In the genomic region with DNA sequence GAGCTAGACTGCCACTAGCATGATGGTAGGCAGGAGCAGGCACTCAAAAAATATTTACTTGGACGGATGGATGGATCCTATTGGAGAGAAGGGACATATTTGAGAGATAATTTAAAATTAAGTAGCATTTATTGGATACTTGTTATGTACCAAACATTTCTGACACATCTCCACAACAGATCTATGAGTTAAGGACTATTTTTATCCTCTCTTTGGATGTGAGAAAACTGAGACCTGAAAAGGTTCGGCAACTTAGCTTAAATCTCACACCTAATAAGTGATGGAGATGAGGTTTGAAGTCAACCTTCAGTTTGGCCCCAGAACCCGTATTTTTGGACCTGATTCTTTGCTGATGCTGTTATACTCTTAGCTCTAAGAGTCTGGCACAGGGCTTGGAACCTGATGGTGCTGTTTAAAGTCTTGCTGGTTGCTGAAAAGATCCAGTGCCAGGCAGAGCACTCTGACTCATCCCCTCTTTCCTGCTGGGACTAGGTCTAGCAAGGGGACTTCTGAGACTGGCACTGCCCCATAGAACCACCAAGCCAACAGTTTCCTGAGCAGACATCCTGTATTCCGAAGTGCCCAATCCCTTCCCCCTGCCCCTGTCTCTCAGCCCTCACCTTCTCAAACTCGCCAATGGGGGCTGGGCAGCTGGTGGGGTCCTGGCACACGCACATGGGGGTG, we compare ENCODE assay signal across 11 cellular contexts. TPM values are rescaled to one million over a fixed set of nuclear protein-coding genes. Genes with fewer than 3 reads are reported as not detected.
DNase-seq lines count a peak whose midpoint lies in the region; ATAC-seq and TF ChIP-seq lines count a peak whose summit lies in the region.
"Had no signal": no experiment of that assay in that cellular context is flagged by ENCODE, and none has a peak within 500 bp of the region (broad histone marks: within the 10 kb centered on the region; RNA-seq: fewer than 3 reads in every experiment).

No MANE protein-coding gene starts in this region.

- H3K4me2 ChIP-seq in osteoblast (ENCODE audit: insufficient read depth, low read length) = peak overlapping the region; percentile 17

- POLR2A ChIA-PET in AG04450 (lab: Yijun Ruan, JAX) = interaction anchor here (1.0 to 10.3 kb wide), 10 partner anchors 8 to 69 kb away, joined by 3 to 95 read pairs (median 7); partner anchors contain the start of gene SPARC

- in situ Hi-C loops in GM13977 (cut with MboI; ENCODE audit: low pct_unique_long_range_greater_than_20kb, low sequenced_read_pairs, unreplicated experiment) = no loop called here

- H3K79me2 ChIP-seq in osteoblast (ENCODE audit: insufficient read depth, low read length) = peaks cover 72% of the 10 kb centered on the region

- peaks cover 78% of the 10 kb centered on the region for H3K4me1 ChIP-seq in osteoblast (ENCODE audit: insufficient read depth, low read length)

- no peaks in the 10 kb centered on the region for H3K9me3 ChIP-seq in AG04450 (ENCODE audit: control insufficient read depth, insufficient read depth, low read length)
- no peaks in the 10 kb centered on the region for H3K9me3 ChIP-seq in osteoblast (ENCODE audit: low read depth, low read length)
- H3K9me3 ChIP-seq: pancreas had no signal

- no peaks in the 10 kb centered on the region for H3K27me3 Mint-ChIP-seq in natural killer cell (ENCODE audit: low read depth in 2 of 2)

- H3K4me3 ChIP-seq in AG04450 (ENCODE audit: low read depth, low read length) (no peak overlapping the region), fibroblast of villous mesenchyme (ENCODE audit: low read depth, low read length) (no peak overlapping the region), osteoblast (ENCODE audit: insufficient read depth, low read length) (no peak overlapping the region)
- H3K4me3 ChIP-seq: pancreas had no signal

- intact Hi-C loops in natural killer cell (cut with micrococcal nuclease) = no loop called here

- CTCF ChIA-PET in AG04450 (lab: Charles Lee) = interaction anchor here (1.1 to 3.8 kb wide), 9 partner anchors 8 to 100 kb away, joined by 3 to 36 read pairs (median 4); no protein-coding TSS in a partner anchor

- H2AFZ ChIP-seq in osteoblast (ENCODE audit: low read length) = no peak overlapping the region

- no peaks in the 10 kb centered on the region for H3K9me3 Mint-ChIP-seq in natural killer cell

- peaks cover 99% of the 10 kb centered on the region for H3K36me3 ChIP-seq in osteoblast (ENCODE audit: insufficient read depth, low read length)
- H3K36me3 ChIP-seq: pancreas had no signal

- DNase-seq in AG04450 (ENCODE audit: low read depth, low spot score) (no peak), fibroblast of villous mesenchyme (ENCODE audit: low read depth) (peak; percentile 64), osteoblast (ENCODE audit: insufficient read length, low spot score, missing footprints) (no peak), natural killer cell (no peak), NCI-H2107 treated with DMSO at 0.1 percent for 48 hours (lab: John Stamatoyannopoulos, UW; ENCODE audit: unreplicated experiment) (no peak), GM13977 (ENCODE audit: low spot score) (no peak), NCI-H1092 treated with DMSO at 0.1 percent for 48 hours (lab: John Stamatoyannopoulos, UW) (no peak)
- DNase-seq: activated naive CD4-positive, alpha-beta T cell treated with Interleukin-2 at 50 U/mL for 16 hours; AML-193; pancreas had no signal

- H4K20me1 ChIP-seq in osteoblast (ENCODE audit: insufficient read depth, low read length) = peaks cover 89% of the 10 kb centered on the region

- ATAC-seq in natural killer cell = no peak

- H3K4me3 Mint-ChIP-seq in natural killer cell = no peak overlapping the region

- H3K36me3 Mint-ChIP-seq in natural killer cell = no peaks in the 10 kb centered on the region

- no peak overlapping the region for H3K27ac Mint-ChIP-seq in natural killer cell

- H3K27ac ChIP-seq in AG04450 (ENCODE audit: low read depth, low read length) = peak overlapping the region; percentile 81
- peak overlapping the region; percentile 47 for H3K27ac ChIP-seq in VCaP
- peak overlapping the region; percentile 84 for H3K27ac ChIP-seq in osteoblast (ENCODE audit: low read depth, low read length)

- H3K27me3 ChIP-seq in AG04450 (ENCODE audit: control insufficient read depth, insufficient read depth, low read length) = no peaks in the 10 kb centered on the region
- H3K27me3 ChIP-seq in osteoblast (ENCODE audit: insufficient read depth, low read length) = no peaks in the 10 kb centered on the region
- H3K27me3 ChIP-seq: pancreas had no signal

- no peaks in the 10 kb centered on the region for H3K4me1 Mint-ChIP-seq in natural killer cell

- TF ChIP-seq CTCF in AG04450 (IDR thresholded peaks at IDR 0.05; ENCODE audit: low read depth, low read length) = no peak
- no peak for TF ChIP-seq CTCF in VCaP (conservative IDR thresholded peaks at IDR 0.05)
- TF ChIP-seq CTCF in fibroblast of villous mesenchyme (IDR thresholded peaks at IDR 0.05; ENCODE audit: insufficient read depth, low read depth, low read length) = no peak
- TF ChIP-seq CTCF in osteoblast (IDR thresholded peaks at IDR 0.05; ENCODE audit: extremely low read depth, low read depth, low read length) = no peak
- TF ChIP-seq CTCF in natural killer cell (IDR thresholded peaks at IDR 0.05) = no peak
- no peak for TF ChIP-seq CTCF in GM13977 (IDR thresholded peaks at IDR 0.05; ENCODE audit: extremely low read depth, insufficient read depth, missing control alignments)

RNA-seq across cellular contexts. Expression of gene SPARC, which starts 15.6 kb away (rescaled TPM):
- polyA plus RNA-seq in AG04450 (2011; rRNA removed) = 5,773 and 5,780 TPM in 2 replicates
- polyA minus RNA-seq in AG04450 (2011; rRNA and poly(A)+ RNA removed) = 4,970 and 6,372 TPM in 2 replicates
- 1,969 and 2,230 TPM in 2 replicates for total RNA-seq in fibroblast of villous mesenchyme
- 4,046 and 4,600 TPM in 2 replicates for total RNA-seq in osteoblast
- total RNA-seq in natural killer cell = 10 to 100 TPM in 2 of 3 donors, 1 to 10 TPM in 1; 3.2 to 48.5 (median 23.4) TPM

Comparison
In these comparisons a context has a peak if more than half of its experiments do, and no peak if none do; other contexts are left out.
1. RNA of gene SPARC, which starts 15.6 kb away (total RNA-seq): 4,046 to 4,600 TPM in osteoblast and 1,969 to 2,230 TPM in fibroblast of villous mesenchyme; 3.2 to 48.5 TPM in natural killer cell; every median in the first group is over 10 times any median in the second.
2. Peak in every context shown above with its lines, with median percentiles within 50 percentile points of each other: H3K27ac ChIP-seq.